In genomic region chr14:104448721-104449120, GRCh38 we compare ENCODE assay signal across 34 cellular contexts.
"Had no signal": no experiment of that assay in that cellular context is flagged by ENCODE, and none has a peak within 500 bp of the region (broad histone marks: within the 10 kb centered on the region; RNA-seq: fewer than 3 reads in every experiment).

No MANE protein-coding gene starts in this region.

- H3K9me3 ChIP-seq: MG63 had no signal

- H3K36me3 ChIP-seq: MG63 had no signal

- DNase-seq: Karpas-422, Kasumi-1, MG63, MM.1S, MV-4-11, NCI-H1048, NCI-H1092, NCI-H1092 treated with DMSO at 0.1 percent for 48 hours, NCI-H1105, NCI-H1105 treated with DMSO at 0.1 percent for 48 hours, NCI-H1417, NCI-H1417 treated with DMSO at 0.1 percent for 48 hours, NCI-H1436, NCI-H1436 treated with DMSO at 0.1 percent for 48 hours, NCI-H146, NCI-H1694, NCI-H1694 treated with DMSO at 0.1 percent for 48 hours, NCI-H187, NCI-H187 treated with DMSO at 0.1 percent for 48 hours, NCI-H1930, NCI-H2029, NCI-H2029 treated with DMSO at 0.1 percent for 48 hours, NCI-H2081, NCI-H2081 treated with DMSO at 0.1 percent for 48 hours, NCI-H2107, NCI-H2171, NCI-H2171 treated with DMSO at 0.1 percent for 48 hours, NCI-H2227 treated with DMSO at 0.1 percent for 48 hours, NCI-H226, NCI-H345, NCI-H446, NCI-H446 treated with DMSO at 0.1 percent for 48 hours, NCI-H510A, NCI-H510A treated with DMSO at 0.1 percent for 48 hours had no signal

- H3K4me3 ChIP-seq: MG63 had no signal
